ENCODE assay signal across 12 cellular contexts in genomic region chr1:12113433-12114339, GRCh38. TPM values are rescaled to one million over a fixed set of nuclear protein-coding genes. Genes with fewer than 3 reads are reported as not detected.
DNase-seq lines count a peak whose midpoint lies in the region; ATAC-seq lines count a peak whose summit lies in the region.
"Had no signal": no experiment of that assay in that cellular context is flagged by ENCODE, and none has a peak within 500 bp of the region (broad histone marks: within the 10 kb centered on the region; RNA-seq: fewer than 3 reads in every experiment).

No MANE protein-coding gene starts in this region.

- no peak overlapping the region for H3K4me3 Mint-ChIP-seq in activated naive CD4-positive, alpha-beta T cell treated with anti-CD3 and anti-CD28 coated beads for 36 hours
- no peak overlapping the region for H3K4me3 Mint-ChIP-seq in stimulated activated naive CD8-positive, alpha-beta T cell treated with anti-CD3 and anti-CD28 coated beads, Interleukin-15, amount 100 ng/mL, for 72 hours
- H3K4me3 Mint-ChIP-seq: CD14-positive monocyte had no signal

- H3K4me1 Mint-ChIP-seq in activated naive CD4-positive, alpha-beta T cell treated with anti-CD3 and anti-CD28 coated beads for 36 hours (ENCODE audit: low read depth), result peaks cover 4% of the 10 kb centered on the region
- peaks cover 14% of the 10 kb centered on the region for H3K4me1 Mint-ChIP-seq in stimulated activated naive CD8-positive, alpha-beta T cell treated with anti-CD3 and anti-CD28 coated beads, Interleukin-15, amount 100 ng/mL, for 72 hours
- H3K4me1 Mint-ChIP-seq: CD14-positive monocyte had no signal

- DNase-seq in activated naive CD4-positive, alpha-beta T cell treated with anti-CD3 and anti-CD28 coated beads, Interleukin-2, amount 50 U/mL, for 72 hours (ENCODE audit: low spot score in 2 of 2), result no peak
- no peak for DNase-seq in activated naive CD4-positive, alpha-beta T cell treated with anti-CD3 and anti-CD28 coated beads for 36 hours
- peak; percentile 68 for DNase-seq in NCI-H69 (lab: John Stamatoyannopoulos, UW)
- peak; percentile 60 for DNase-seq in cerebellum (ENCODE audit: low spot score)
- no peak for DNase-seq in stimulated activated naive CD8-positive, alpha-beta T cell treated with anti-CD3 and anti-CD28 coated beads, Interleukin-15, amount 100 ng/mL, for 72 hours
- no peak for DNase-seq in retina
- no peak for DNase-seq in NCI-H187 (lab: John Stamatoyannopoulos, UW)
- DNase-seq: activated CD8-positive, alpha-beta memory T cell treated with anti-CD3 and anti-CD28 coated beads, Interleukin-2, amount 50 U/mL, for 4 hours had no signal

- CTCF ChIA-PET in activated naive CD4-positive, alpha-beta T cell treated with anti-CD3 and anti-CD28 coated beads for 36 hours (lab: Charles Lee), result interaction anchor here (0.6 to 3.1 kb wide), 3 partner anchors 11 to 1582 kb away, joined by 3 to 15 read pairs (median 3); no protein-coding TSS in a partner anchor

- H3K27ac Mint-ChIP-seq in activated naive CD4-positive, alpha-beta T cell treated with anti-CD3 and anti-CD28 coated beads, Interleukin-2, amount 50 U/mL, for 72 hours, result peak overlapping the region; percentile 1 to 56
- no peak overlapping the region for H3K27ac Mint-ChIP-seq in activated naive CD4-positive, alpha-beta T cell treated with anti-CD3 and anti-CD28 coated beads for 36 hours
- H3K27ac Mint-ChIP-seq in stimulated activated naive CD8-positive, alpha-beta T cell treated with anti-CD3 and anti-CD28 coated beads, Interleukin-15, amount 100 ng/mL, for 72 hours, result peak overlapping the region in 1 of 2 donors; percentile 9
- H3K27ac Mint-ChIP-seq: CD14-positive monocyte had no signal

- no peaks in the 10 kb centered on the region for H3K27me3 Mint-ChIP-seq in activated naive CD4-positive, alpha-beta T cell treated with anti-CD3 and anti-CD28 coated beads for 36 hours (ENCODE audit: low read depth)
- no peaks in the 10 kb centered on the region for H3K27me3 Mint-ChIP-seq in stimulated activated naive CD8-positive, alpha-beta T cell treated with anti-CD3 and anti-CD28 coated beads, Interleukin-15, amount 100 ng/mL, for 72 hours

- no peaks in the 10 kb centered on the region for H3K9me3 Mint-ChIP-seq in activated naive CD4-positive, alpha-beta T cell treated with anti-CD3 and anti-CD28 coated beads, Interleukin-2, amount 50 U/mL, for 72 hours
- no peaks in the 10 kb centered on the region for H3K9me3 Mint-ChIP-seq in activated naive CD4-positive, alpha-beta T cell treated with anti-CD3 and anti-CD28 coated beads for 36 hours
- H3K9me3 Mint-ChIP-seq in stimulated activated naive CD8-positive, alpha-beta T cell treated with anti-CD3 and anti-CD28 coated beads, Interleukin-15, amount 100 ng/mL, for 72 hours, result no peaks in the 10 kb centered on the region

- peak; percentile 27 to 48 for ATAC-seq in activated naive CD4-positive, alpha-beta T cell treated with anti-CD3 and anti-CD28 coated beads, Interleukin-2, amount 50 U/mL, for 72 hours
- ATAC-seq in stimulated activated naive CD8-positive, alpha-beta T cell treated with anti-CD3 and anti-CD28 coated beads, Interleukin-15, amount 100 ng/mL, for 72 hours, result peak; percentile 58
- ATAC-seq in HG02884 (IDR thresholded peaks at IDR 0.05; ENCODE audit: unreplicated experiment), result no peak
- ATAC-seq: gastroesophageal sphincter had no signal

- intact Hi-C loops in activated naive CD4-positive, alpha-beta T cell treated with anti-CD3 and anti-CD28 coated beads for 36 hours (cut with micrococcal nuclease), result no loop called here

- H3K36me3 Mint-ChIP-seq in activated naive CD4-positive, alpha-beta T cell treated with anti-CD3 and anti-CD28 coated beads, Interleukin-2, amount 50 U/mL, for 72 hours, result peaks cover 0 to 6% of the 10 kb centered on the region in 2 donors
- H3K36me3 Mint-ChIP-seq in activated naive CD4-positive, alpha-beta T cell treated with anti-CD3 and anti-CD28 coated beads for 36 hours (ENCODE audit: low read depth), result peaks cover 9% of the 10 kb centered on the region
- H3K36me3 Mint-ChIP-seq: CD14-positive monocyte had no signal

RNA-seq across cellular contexts. Expression of gene TNFRSF8, which starts 50.6 kb away (rescaled TPM):
- total RNA-seq in activated naive CD4-positive, alpha-beta T cell treated with anti-CD3 and anti-CD28 coated beads, Interleukin-2, amount 50 U/mL, for 72 hours, result 10 to 100 TPM in 1 of 2 donors, under 1 TPM in 1; 0.84 to 41.5 TPM
- 10 to 100 TPM; 18.6 to 18.8 TPM for total RNA-seq in activated naive CD4-positive, alpha-beta T cell treated with anti-CD3 and anti-CD28 coated beads for 36 hours
- total RNA-seq in cerebellum, result 0.54 TPM
- total RNA-seq: bronchial epithelial cell had no signal

RNA-seq across cellular contexts. Expression of gene TNFRSF1B, which starts 53.1 kb away (rescaled TPM):
- 100 to 1,000 TPM in 1 of 2 donors, 10 to 100 TPM in 1; 98.1 to 143 TPM for total RNA-seq in activated naive CD4-positive, alpha-beta T cell treated with anti-CD3 and anti-CD28 coated beads, Interleukin-2, amount 50 U/mL, for 72 hours
- total RNA-seq in activated naive CD4-positive, alpha-beta T cell treated with anti-CD3 and anti-CD28 coated beads for 36 hours, result 10 to 100 TPM; 69.4 to 75.7 TPM
- total RNA-seq in cerebellum, result 3.7 TPM

Comparison
In these comparisons a context has a peak if more than half of its experiments do, and no peak if none do; other contexts are left out.
1. DNase-seq: peak in NCI-H69 (single experiment) and cerebellum (single experiment); none in activated naive CD4-positive, alpha-beta T cell treated with anti-CD3 and anti-CD28 coated beads, Interleukin-2, amount 50 U/mL, for 72 hours (0 of 2), activated naive CD4-positive, alpha-beta T cell treated with anti-CD3 and anti-CD28 coated beads for 36 hours (single experiment), stimulated activated naive CD8-positive, alpha-beta T cell treated with anti-CD3 and anti-CD28 coated beads, Interleukin-15, amount 100 ng/mL, for 72 hours (0 of 2), retina (single experiment) and NCI-H187 (0 of 2).
2. RNA of gene TNFRSF1B, which starts 53.1 kb away (total RNA-seq): 98.1 to 143 TPM in activated naive CD4-positive, alpha-beta T cell treated with anti-CD3 and anti-CD28 coated beads, Interleukin-2, amount 50 U/mL, for 72 hours and 69.4 to 75.7 TPM in activated naive CD4-positive, alpha-beta T cell treated with anti-CD3 and anti-CD28 coated beads for 36 hours; 3.7 TPM in cerebellum (single experiment); every median in the first group is over 10 times any median in the second.